In the genomic region with DNA sequence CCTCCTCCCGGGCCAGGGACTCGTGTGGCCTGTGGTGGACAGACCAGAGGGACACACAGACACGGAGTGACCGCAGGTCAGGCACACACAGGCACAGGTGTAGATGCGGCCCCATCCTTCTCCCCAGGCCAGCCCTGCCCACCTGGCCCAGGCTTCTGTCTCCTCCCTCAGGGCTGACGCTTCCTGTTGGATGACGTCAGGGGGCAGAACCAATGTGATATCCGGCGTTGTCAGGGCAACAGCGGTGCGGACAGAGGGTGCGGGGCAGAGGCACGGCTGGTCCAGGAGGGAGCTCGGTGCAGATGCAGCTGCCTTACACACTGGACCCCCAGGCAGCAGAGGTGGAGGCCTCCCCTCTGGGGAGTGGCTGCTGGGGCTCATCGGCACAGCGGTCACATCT, we compare ENCODE assay signal across 7 cellular contexts. TPM values are rescaled to one million over a fixed set of nuclear protein-coding genes. Genes with fewer than 3 reads are reported as not detected.
A peak's percentile ranks its signal among the peaks of the same experiment; 100 is the strongest.
DNase-seq lines count a peak whose midpoint lies in the region; ATAC-seq and TF ChIP-seq lines count a peak whose summit lies in the region.

No MANE protein-coding gene starts in this region.

- TF ChIP-seq CTCF in GM13976 (IDR thresholded peaks at IDR 0.05; ENCODE audit: borderline replicate concordance, control extremely low read depth, extremely low read depth, insufficient read depth, missing control alignments): no peak
- TF ChIP-seq CTCF in mesothelial cell of epicardium (IDR thresholded peaks at IDR 0.05; ENCODE audit: unreplicated experiment): no peak

- H3K27me3 Mint-ChIP-seq in activated T-helper 17 cell treated with anti-CD3 and anti-CD28 coated beads, Interleukin-2, amount 50 U/mL, for 72 hours: no peaks in the 10 kb centered on the region
- H3K27me3 Mint-ChIP-seq in mesothelial cell of epicardium (ENCODE audit: low read depth): no peaks in the 10 kb centered on the region

- H3K27ac Mint-ChIP-seq in activated T-helper 17 cell treated with anti-CD3 and anti-CD28 coated beads, Interleukin-2, amount 50 U/mL, for 72 hours: peak overlapping the region; percentile 73
- H3K27ac Mint-ChIP-seq in mesothelial cell of epicardium: no peak overlapping the region

- ATAC-seq in activated T-helper 17 cell treated with anti-CD3 and anti-CD28 coated beads, Interleukin-2, amount 50 U/mL, for 72 hours (replicated peaks): peak; percentile 12
- no peak for ATAC-seq in HG03196 (IDR thresholded peaks at IDR 0.05; ENCODE audit: unreplicated experiment)
- ATAC-seq in HG02852 (IDR thresholded peaks at IDR 0.05; ENCODE audit: unreplicated experiment): no peak
- no peak for ATAC-seq in HG03439 (IDR thresholded peaks at IDR 0.05; ENCODE audit: unreplicated experiment)

- H3K4me1 Mint-ChIP-seq in activated T-helper 17 cell treated with anti-CD3 and anti-CD28 coated beads, Interleukin-2, amount 50 U/mL, for 72 hours: peaks cover 13% of the 10 kb centered on the region
- peaks cover 24% of the 10 kb centered on the region for H3K4me1 Mint-ChIP-seq in mesothelial cell of epicardium

- H3K9me3 Mint-ChIP-seq in activated T-helper 17 cell treated with anti-CD3 and anti-CD28 coated beads, Interleukin-2, amount 50 U/mL, for 72 hours: no peaks in the 10 kb centered on the region
- H3K9me3 Mint-ChIP-seq in mesothelial cell of epicardium: no peaks in the 10 kb centered on the region

- in situ Hi-C loops in GM13976 (cut with MboI; ENCODE audit: low sequenced_read_pairs, unreplicated experiment): no loop called here

- H3K36me3 Mint-ChIP-seq in activated T-helper 17 cell treated with anti-CD3 and anti-CD28 coated beads, Interleukin-2, amount 50 U/mL, for 72 hours (ENCODE audit: low read depth): peaks cover 39% of the 10 kb centered on the region
- peaks cover 1% of the 10 kb centered on the region for H3K36me3 Mint-ChIP-seq in mesothelial cell of epicardium

- DNase-seq in GM13976 (ENCODE audit: low spot score) (peak; percentile 64), NCI-H460 (ENCODE audit: extremely low read depth, low read depth) (peak; percentile 65), mesothelial cell of epicardium (ENCODE audit: low spot score in 2 of 2, unreplicated experiment in 2 of 2) (no peak)

- peak overlapping the region; percentile 87 for H3K4me3 Mint-ChIP-seq in activated T-helper 17 cell treated with anti-CD3 and anti-CD28 coated beads, Interleukin-2, amount 50 U/mL, for 72 hours
- peak overlapping the region; percentile 36 for H3K4me3 Mint-ChIP-seq in mesothelial cell of epicardium

RNA-seq across cellular contexts. Expression of gene TUBGCP6, which starts 2.9 kb away (rescaled TPM):
- total RNA-seq in NCI-H460 (2014; rRNA removed; shearing (Covaris generic)): 10.7 and 13.0 TPM in 2 replicates
- 134 and 155 TPM in 2 replicates for polyA plus RNA-seq in NCI-H460 (2014; cell fraction: nucleus; rRNA removed)
- 10 to 100 TPM; 44.5 to 51.1 TPM for total RNA-seq in activated T-helper 17 cell treated with anti-CD3 and anti-CD28 coated beads, Interleukin-2, amount 50 U/mL, for 72 hours
- total RNA-seq in mesothelial cell of epicardium: 64.1 to 65.9 TPM (median 65.3 TPM) in 3 replicates

RNA-seq across cellular contexts. Expression of gene HDAC10, which starts 3.3 kb away (rescaled TPM):
- 13.9 and 14.4 TPM in 2 replicates for total RNA-seq in NCI-H460 (2014; rRNA removed; shearing (Covaris generic))
- polyA plus RNA-seq in NCI-H460 (2014; cell fraction: nucleus; rRNA removed): 201 and 238 TPM in 2 replicates
- 10 to 100 TPM; 66.4 to 67.5 TPM for total RNA-seq in activated T-helper 17 cell treated with anti-CD3 and anti-CD28 coated beads, Interleukin-2, amount 50 U/mL, for 72 hours
- 77.6 to 81.3 TPM (median 79.5 TPM) in 3 replicates for total RNA-seq in mesothelial cell of epicardium

RNA-seq across cellular contexts. Expression of gene MAPK12, which starts 13.7 kb away (rescaled TPM):
- 22.0 and 24.9 TPM in 2 replicates for total RNA-seq in NCI-H460 (2014; rRNA removed; shearing (Covaris generic))
- polyA plus RNA-seq in NCI-H460 (2014; cell fraction: nucleus; rRNA removed): 193 and 214 TPM in 2 replicates
- 10 to 100 TPM in 1 of 2 donors, 1 to 10 TPM in 1; 5.0 to 14.8 TPM for total RNA-seq in activated T-helper 17 cell treated with anti-CD3 and anti-CD28 coated beads, Interleukin-2, amount 50 U/mL, for 72 hours
- 55.6 to 63.3 TPM (median 57.2 TPM) in 3 replicates for total RNA-seq in mesothelial cell of epicardium

RNA-seq across cellular contexts. Expression of gene MAPK11, which starts 22.4 kb away (rescaled TPM):
- 1.3 and 1.8 TPM in 2 replicates for total RNA-seq in NCI-H460 (2014; rRNA removed; shearing (Covaris generic))
- 21.3 and 25.2 TPM in 2 replicates for polyA plus RNA-seq in NCI-H460 (2014; cell fraction: nucleus; rRNA removed)
- 10 to 100 TPM; 20.9 to 21.7 TPM for total RNA-seq in activated T-helper 17 cell treated with anti-CD3 and anti-CD28 coated beads, Interleukin-2, amount 50 U/mL, for 72 hours
- total RNA-seq in mesothelial cell of epicardium: 5.9 to 8.4 TPM (median 8.3 TPM) in 3 replicates

RNA-seq across cellular contexts. Expression of gene SELENOO, which starts 46.9 kb away (rescaled TPM):
- 11.5 and 12.8 TPM in 2 replicates for total RNA-seq in NCI-H460 (2014; rRNA removed; shearing (Covaris generic))
- 96.5 and 130 TPM in 2 replicates for polyA plus RNA-seq in NCI-H460 (2014; cell fraction: nucleus; rRNA removed)
- total RNA-seq in activated T-helper 17 cell treated with anti-CD3 and anti-CD28 coated beads, Interleukin-2, amount 50 U/mL, for 72 hours: 10 to 100 TPM; 16.5 to 26.7 TPM
- total RNA-seq in mesothelial cell of epicardium: 25.5 to 28.3 TPM (median 26.9 TPM) in 3 replicates

Comparison
In these comparisons a context has a peak if more than half of its experiments do, and no peak if none do; other contexts are left out.
1. DNase-seq: peak in GM13976 (single experiment) and NCI-H460 (single experiment); none in mesothelial cell of epicardium (0 of 2).